Comparison of ENCODE assay signal across 17 cellular contexts in genomic region chr1:26015358-26015757, GRCh38. TPM values are rescaled to one million over a fixed set of nuclear protein-coding genes. Genes with fewer than 3 reads are reported as not detected.
DNase-seq lines count a peak whose midpoint lies in the region; ATAC-seq and TF ChIP-seq lines count a peak whose summit lies in the region.
"Had no signal": no experiment of that assay in that cellular context is flagged by ENCODE, and none has a peak within 500 bp of the region (broad histone marks: within the 10 kb centered on the region; RNA-seq: fewer than 3 reads in every experiment).

No MANE protein-coding gene starts in this region.

- TF ChIP-seq CTCF in lower lobe of right lung (IDR thresholded peaks at IDR 0.05) = no peak

- intact Hi-C loops in lower lobe of right lung (cut with DNase I) = no loop called here

- H3K9me3 ChIP-seq in lower lobe of right lung = no peaks in the 10 kb centered on the region
- H3K9me3 ChIP-seq: SK-N-SH, vagina had no signal

- H3K27me3 ChIP-seq in lower lobe of right lung (ENCODE audit: low read depth) = no peaks in the 10 kb centered on the region
- H3K27me3 ChIP-seq: vagina had no signal

- peaks cover 32% of the 10 kb centered on the region for H3K4me1 ChIP-seq in lower lobe of right lung
- H3K4me1 ChIP-seq: vagina had no signal

- peak overlapping the region; percentile 31 for H3K27ac ChIP-seq in lower lobe of right lung
- H3K27ac ChIP-seq: vagina had no signal

- peak; percentile 59 for DNase-seq in AG20443 (ENCODE audit: low spot score)
- peak; percentile 39 to 52 for DNase-seq in Kasumi-1 (lab: John Stamatoyannopoulos, UW)
- DNase-seq in amniotic epithelial cell (ENCODE audit: low read depth) = peak; percentile 95
- peak; percentile 81 for DNase-seq in lower lobe of right lung
- DNase-seq in NCI-H446 treated with DMSO at 0.1 percent for 48 hours (lab: John Stamatoyannopoulos, UW) = no peak
- DNase-seq in hepatic stellate cell (ENCODE audit: low spot score) = no peak
- DNase-seq in DMS 273 treated with DMSO at 0.1 percent for 48 hours (lab: John Stamatoyannopoulos, UW) = no peak
- DNase-seq: activated CD4-positive, alpha-beta T cell treated with anti-CD3 and anti-CD28 coated beads for 48 hours; activated effector memory CD4-positive, alpha-beta T cell treated with Interleukin-2 at 50 U/mL for 16 hours; central memory CD4-positive, alpha-beta T cell; kidney; NCI-H1436 treated with DMSO at 0.1 percent for 48 hours; SK-N-SH; stimulated activated CD8-positive, alpha-beta memory T cell treated with anti-CD3 and anti-CD28 coated beads, Interleukin-4, amount 100 ng/mL, for 48 hours had no signal

- no peaks in the 10 kb centered on the region for H3K36me3 ChIP-seq in lower lobe of right lung
- H3K36me3 ChIP-seq: vagina had no signal

- H3K4me3 ChIP-seq in lower lobe of right lung = no peak overlapping the region
- H3K4me3 ChIP-seq: vagina had no signal

- peak; percentile 73 to 79 for ATAC-seq in lower lobe of right lung
- ATAC-seq in HG03025 (IDR thresholded peaks at IDR 0.05; ENCODE audit: low FRiP score, unreplicated experiment) = no peak

RNA-seq across cellular contexts. Expression of gene EXTL1, which starts 6.2 kb away (rescaled TPM):
- total RNA-seq in lower lobe of right lung = 0.24 TPM

RNA-seq across cellular contexts. Expression of gene PAFAH2, which starts 17.5 kb away (rescaled TPM):
- 19.4 TPM for total RNA-seq in lower lobe of right lung

RNA-seq across cellular contexts. Expression of gene SLC30A2, which starts 30.6 kb away (rescaled TPM):
- not detected for total RNA-seq in lower lobe of right lung
- total RNA-seq: B cell, vagina had no signal

RNA-seq across cellular contexts. Expression of gene TRIM63, which starts 52.1 kb away (rescaled TPM):
- total RNA-seq in lower lobe of right lung = 0.53 TPM
- total RNA-seq: B cell, vagina had no signal

Comparison
In these comparisons a context has a peak if more than half of its experiments do, and no peak if none do; other contexts are left out.
1. DNase-seq: peak in AG20443 (single experiment), Kasumi-1 (2 of 2), amniotic epithelial cell (single experiment) and lower lobe of right lung (single experiment); none in NCI-H446 treated with DMSO at 0.1 percent for 48 hours (single experiment), hepatic stellate cell (single experiment) and DMS 273 treated with DMSO at 0.1 percent for 48 hours (single experiment).